ENCODE assay signal across 22 cellular contexts in the genomic region with DNA sequence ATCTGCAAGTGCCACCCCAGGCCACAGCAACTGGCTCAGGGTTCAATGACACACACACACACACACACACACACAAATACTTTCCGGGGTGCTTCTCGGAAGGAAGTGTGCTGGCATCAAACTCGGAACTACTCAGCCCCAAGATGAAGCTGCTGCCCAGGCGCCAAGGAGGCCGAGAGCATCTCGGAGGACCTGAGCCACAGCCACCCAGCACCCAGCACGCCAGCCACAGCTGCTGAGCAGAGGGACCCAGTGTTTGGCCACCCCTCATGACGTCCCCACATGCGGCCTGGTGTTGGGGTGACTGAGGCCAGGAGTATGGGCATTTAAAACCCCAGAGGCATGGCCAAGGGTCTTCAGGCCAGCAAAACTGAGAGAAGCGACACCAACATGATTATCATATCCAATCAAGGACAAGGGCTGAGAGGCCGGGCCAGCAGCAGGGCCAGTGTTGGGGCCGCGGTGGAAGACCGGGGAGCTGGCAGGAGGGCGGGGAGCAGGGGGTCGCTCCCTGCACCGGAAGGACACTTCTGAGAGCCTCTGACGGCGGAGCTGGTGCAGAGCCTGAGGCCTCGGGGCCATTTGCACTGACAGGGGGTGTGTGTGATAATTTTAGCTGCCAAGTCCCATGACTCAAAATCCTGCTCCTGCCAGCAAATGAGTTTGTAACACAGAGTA.
DNase-seq lines count a peak whose midpoint lies in the region; TF ChIP-seq lines count a peak whose summit lies in the region.
"Had no signal": no experiment of that assay in that cellular context is flagged by ENCODE, and none has a peak within 500 bp of the region (broad histone marks: within the 10 kb centered on the region; RNA-seq: fewer than 3 reads in every experiment).

No MANE protein-coding gene starts in this region.

- no peak overlapping the region for H2AFZ ChIP-seq in mesenchymal stem cell (ENCODE audit: low read depth, low read length)

- no peak overlapping the region for H2BK12ac ChIP-seq in mesenchymal stem cell (ENCODE audit: low read length in 2 of 2)

- no peak overlapping the region for H3K4me2 ChIP-seq in mesenchymal stem cell (ENCODE audit: low read length, poor library complexity, severe bottlenecking)
- H3K4me2 ChIP-seq: A549 had no signal

- peaks cover 7% of the 10 kb centered on the region for H3K4me1 Mint-ChIP-seq in Caco-2 (ENCODE audit: low read depth, unreplicated experiment)

- H2BK5ac ChIP-seq in mesenchymal stem cell (ENCODE audit: low read depth, low read length, poor library complexity, severe bottlenecking) = no peak overlapping the region

- H3K27ac ChIP-seq in adrenal gland = peak overlapping the region in 1 of 5 donors; percentile 21
- no peak overlapping the region for H3K27ac ChIP-seq in mesenchymal stem cell (ENCODE audit: low read length, poor library complexity, severe bottlenecking)
- no peak overlapping the region for H3K27ac ChIP-seq in stomach
- H3K27ac ChIP-seq: A549, thoracic aorta, uterus, VCaP had no signal

- peak; percentile 22 for DNase-seq in activated CD8-positive, alpha-beta memory T cell treated with anti-CD3 and anti-CD28 coated beads, Interleukin-2, amount 50 U/mL, for 48 hours
- no peak for DNase-seq in activated CD8-positive, alpha-beta memory T cell treated with anti-CD3 and anti-CD28 coated beads, Interleukin-2, amount 50 U/mL, for 4 hours
- DNase-seq in adrenal gland (peak in 6 of 7 donors; percentile 38 to 60 (median 49)), mesenchymal stem cell (no peak), stomach (peak; percentile 21), midbrain (lab: John Stamatoyannopoulos, UW) (no peak), Caco-2 (no peak)
- DNase-seq in stimulated activated CD4-positive, alpha-beta T cell treated with anti-CD3 and anti-CD28 coated beads, Interleukin-1b, Interleukin-23, amount 100 ng/mL, for 48 hours = no peak
- DNase-seq: activated CD4-positive, alpha-beta T cell treated with anti-CD3 and anti-CD28 coated beads, Interleukin-2, amount 10 ng/mL, durations not matched to agents 7 days and 5 days; activated effector memory CD4-positive, alpha-beta T cell treated with anti-CD3 and anti-CD28 coated beads, Interleukin-2, amount 50 U/mL, for 16 hours; DMS79; effector CD8-positive, alpha-beta T cell; NCI-H187; NCI-H526; stimulated activated naive B cell treated with anti-CD40 and anti-IgM and Interleukin-4, amounts not matched to agents 10 μg/mL and 1 μg/mL and 100 μg/mL, for 72 hours had no signal

- no peak overlapping the region for H3K23ac ChIP-seq in mesenchymal stem cell (ENCODE audit: low read length in 2 of 2)

- H3K18ac ChIP-seq in mesenchymal stem cell (ENCODE audit: low read depth in 1 of 2, low read length in 2 of 2) = no peak overlapping the region

- no peaks in the 10 kb centered on the region for H3K9me3 Mint-ChIP-seq in Caco-2 (ENCODE audit: unreplicated experiment)
- H3K9me3 Mint-ChIP-seq: activated CD4-positive, alpha-beta T cell treated with anti-CD3 and anti-CD28 coated beads, Interleukin-2, amount 10 ng/mL, durations not matched to agents 7 days and 5 days; neural crest cell had no signal

- no peak overlapping the region for H3K14ac ChIP-seq in mesenchymal stem cell (ENCODE audit: low read length in 2 of 2)

- POLR2A ChIA-PET in Caco-2 (lab: Charles Lee) = no interaction called here

- H3K4me3 ChIP-seq in adrenal gland (no peak overlapping the region), mesenchymal stem cell (ENCODE audit: insufficient read depth in 1 of 2, low read depth in 1 of 2, low read length in 2 of 2) (peak overlapping the region in 1 of 2 experiments; percentile 53), stomach (no peak overlapping the region), Caco-2 (ENCODE audit: low read depth, low read length) (no peak overlapping the region)
- H3K4me3 ChIP-seq: A549, body of pancreas, thoracic aorta, uterus had no signal

- no peak overlapping the region for H3K4ac ChIP-seq in mesenchymal stem cell (ENCODE audit: low read depth in 1 of 2, low read length in 2 of 2)

- intact Hi-C loops in adrenal gland (cut with DNase I) = loop anchor here in 1 of 2 donors (10.0 kb wide), 1 partner anchor 250 kb away; a partner anchor contains a TSS
- intact Hi-C loops in stomach (cut with DNase I; ENCODE audit: low total_unique reads) = no loop called here
- intact Hi-C loops in Caco-2 (cut with micrococcal nuclease; ENCODE audit: unreplicated experiment) = no loop called here

- H4K91ac ChIP-seq in mesenchymal stem cell (ENCODE audit: low read length) = no peak overlapping the region

- WGBS in adrenal gland, 4 donors = 61 to 83% (median 68%) methylated on average over 8 to 20 of the region's 20 CpGs
- WGBS in mesenchymal stem cell = 97% methylated on average over 19 of the region's 20 CpGs
- 81 to 90% (median 86%) methylated on average over 20 of the region's 20 CpGs for WGBS in stomach, 5 donors

- peak overlapping the region; percentile 3 for H2BK15ac ChIP-seq in mesenchymal stem cell (ENCODE audit: low read depth, poor library complexity, severe bottlenecking)

- no peaks in the 10 kb centered on the region for H3K27me3 ChIP-seq in adrenal gland
- H3K27me3 ChIP-seq in mesenchymal stem cell (ENCODE audit: control insufficient read depth in 1 of 2, insufficient read depth in 1 of 2, low read length in 2 of 2) = no peaks in the 10 kb centered on the region
- H3K27me3 ChIP-seq in stomach = no peaks in the 10 kb centered on the region
- H3K27me3 ChIP-seq in Caco-2 (replicated peaks; ENCODE audit: control insufficient read depth, insufficient read depth, low read length) = no peaks in the 10 kb centered on the region
- H3K27me3 ChIP-seq: body of pancreas, uterus had no signal

- H3K79me1 ChIP-seq in mesenchymal stem cell (replicated peaks; ENCODE audit: low read length, poor library complexity, severe bottlenecking) = peaks cover 1% of the 10 kb centered on the region

- BruUV-seq in Caco-2 (replicated peaks; lab: Mats Ljungman, UMichigan) = no TSS peak

- no peaks in the 10 kb centered on the region for H3K9me3 ChIP-seq in adrenal gland (replicated peaks in 1 of 3)
- no peaks in the 10 kb centered on the region for H3K9me3 ChIP-seq in mesenchymal stem cell (ENCODE audit: control insufficient read depth, low read length)
- no peaks in the 10 kb centered on the region for H3K9me3 ChIP-seq in stomach
- no peaks in the 10 kb centered on the region for H3K9me3 ChIP-seq in Caco-2
- H3K9me3 ChIP-seq: A549, body of pancreas, thoracic aorta, uterus had no signal

- H3K36me3 Mint-ChIP-seq in Caco-2 (ENCODE audit: insufficient read depth, unreplicated experiment) = peaks cover 40% of the 10 kb centered on the region

- H4K8ac ChIP-seq in mesenchymal stem cell (ENCODE audit: low read length) = no peak overlapping the region

- no peak for TF ChIP-seq EP300 in stomach (IDR thresholded peaks at IDR 0.05)

- no peak overlapping the region for H3K27ac Mint-ChIP-seq in Caco-2 (ENCODE audit: unreplicated experiment)
- H3K27ac Mint-ChIP-seq: activated CD4-positive, alpha-beta T cell treated with anti-CD3 and anti-CD28 coated beads, Interleukin-2, amount 10 ng/mL, durations not matched to agents 7 days and 5 days; progenitor cell of endocrine pancreas; stimulated activated naive B cell treated with anti-CD40 and anti-IgM and Interleukin-4, amounts not matched to agents 10 μg/mL and 1 μg/mL and 100 μg/mL, for 72 hours had no signal

- no peak overlapping the region for H2AK5ac ChIP-seq in mesenchymal stem cell (ENCODE audit: low read length, severe bottlenecking)

- H3K36me3 ChIP-seq in adrenal gland (replicated peaks in 1 of 2) (peaks cover 0 to 12% of the 10 kb centered on the region in 2 donors), mesenchymal stem cell (ENCODE audit: control insufficient read depth in 1 of 2, insufficient read depth in 2 of 2, low read depth in 1 of 2, low read length in 2 of 2) (peaks cover 29 to 35% of the 10 kb centered on the region in 2 experiments), stomach (peaks cover 6 to 30% (median 23%) of the 10 kb centered on the region in 4 donors), Caco-2 (ENCODE audit: control insufficient read depth, insufficient read depth, low read length) (peaks cover 2% of the 10 kb centered on the region; the same call in 1 of the 2 replicates)
- H3K36me3 ChIP-seq: thoracic aorta, uterus had no signal

- peaks cover 0 to 12% of the 10 kb centered on the region in 2 donors for H3K4me1 ChIP-seq in adrenal gland (replicated peaks in 1 of 2)
- H3K4me1 ChIP-seq in mesenchymal stem cell (ENCODE audit: control insufficient read depth, insufficient read depth, low read depth, low read length) = peaks cover 4% of the 10 kb centered on the region
- peaks cover 0 to 10% (median 2%) of the 10 kb centered on the region in 4 donors for H3K4me1 ChIP-seq in stomach
- H3K4me1 ChIP-seq in Caco-2 = peaks cover 10% of the 10 kb centered on the region
- H3K4me1 ChIP-seq: A549 had no signal

- TF ChIP-seq POLR2A in adrenal gland (IDR thresholded peaks at IDR 0.05) = no peak
- TF ChIP-seq POLR2A in stomach (IDR thresholded peaks at IDR 0.05) = no peak

- TF ChIP-seq CTCF in adrenal gland (IDR thresholded peaks at IDR 0.05) (no peak), stomach (IDR thresholded peaks at IDR 0.05) (no peak), Caco-2 (IDR thresholded peaks at IDR 0.05; ENCODE audit: insufficient read depth in 1 of 2, low read depth in 1 of 2, low read length in 1 of 2, severe bottlenecking in 1 of 2, unreplicated experiment in 1 of 2) (no peak)

- H3K9ac ChIP-seq in mesenchymal stem cell (ENCODE audit: low read length) = peak overlapping the region; percentile 82

- no peak overlapping the region for H2BK120ac ChIP-seq in mesenchymal stem cell (ENCODE audit: low read depth, low read length)

- no peaks in the 10 kb centered on the region for H3K27me3 Mint-ChIP-seq in Caco-2 (ENCODE audit: insufficient read depth, unreplicated experiment)
- H3K27me3 Mint-ChIP-seq: activated CD4-positive, alpha-beta T cell treated with anti-CD3 and anti-CD28 coated beads, Interleukin-2, amount 10 ng/mL, durations not matched to agents 7 days and 5 days; progenitor cell of endocrine pancreas; stimulated activated naive B cell treated with anti-CD40 and anti-IgM and Interleukin-4, amounts not matched to agents 10 μg/mL and 1 μg/mL and 100 μg/mL, for 72 hours had no signal

- CTCF ChIA-PET in Caco-2 (lab: Charles Lee) = interaction anchor here (1.2 kb wide), 1 partner anchor 23 kb away, joined by 3 read pairs; no protein-coding TSS in a partner anchor

- no peak overlapping the region for H3K4me3 Mint-ChIP-seq in Caco-2 (ENCODE audit: unreplicated experiment)
- H3K4me3 Mint-ChIP-seq: activated CD4-positive, alpha-beta T cell treated with anti-CD3 and anti-CD28 coated beads, Interleukin-2, amount 10 ng/mL, durations not matched to agents 7 days and 5 days; neural crest cell; stimulated activated naive B cell treated with anti-CD40 and anti-IgM and Interleukin-4, amounts not matched to agents 10 μg/mL and 1 μg/mL and 100 μg/mL, for 72 hours had no signal

Comparison
In these comparisons a context has a peak if more than half of its experiments do, and no peak if none do; other contexts are left out.
1. DNase-seq: peak in activated CD8-positive, alpha-beta memory T cell treated with anti-CD3 and anti-CD28 coated beads, Interleukin-2, amount 50 U/mL, for 48 hours (single experiment), adrenal gland (6 of 7) and stomach (single experiment); none in activated CD8-positive, alpha-beta memory T cell treated with anti-CD3 and anti-CD28 coated beads, Interleukin-2, amount 50 U/mL, for 4 hours (single experiment), mesenchymal stem cell (single experiment), midbrain (single experiment), stimulated activated CD4-positive, alpha-beta T cell treated with anti-CD3 and anti-CD28 coated beads, Interleukin-1b, Interleukin-23, amount 100 ng/mL, for 48 hours (single experiment) and Caco-2 (0 of 2).